In genomic region chr2:47043142-47043890, GRCh38 we compare ENCODE assay signal across 8 cellular contexts.
A peak's percentile ranks its signal among the peaks of the same experiment; 100 is the strongest.
DNase-seq lines count a peak whose midpoint lies in the region; ATAC-seq and TF ChIP-seq lines count a peak whose summit lies in the region.

No MANE protein-coding gene starts in this region.

- H3K36me3 Mint-ChIP-seq in chondrocyte (ENCODE audit: low read depth), result peaks cover 19% of the 10 kb centered on the region

- no peaks in the 10 kb centered on the region for H3K9me3 Mint-ChIP-seq in chondrocyte (ENCODE audit: low read depth)

- peak overlapping the region; percentile 58 for H3K9ac ChIP-seq in BLaER1

- H3K27ac Mint-ChIP-seq in chondrocyte (ENCODE audit: unreplicated experiment), result peak overlapping the region; percentile 98

- H3K4me3 ChIP-seq in BLaER1 (peak overlapping the region; percentile 33; the same call in 1 of the 2 replicates), right lobe of liver (no peak overlapping the region), upper lobe of right lung (no peak overlapping the region)

- peaks cover 48% of the 10 kb centered on the region for H3K4me1 Mint-ChIP-seq in chondrocyte (ENCODE audit: low read depth)

- intact Hi-C loops in right lobe of liver (cut with DNase I), result no loop called here
- intact Hi-C loops in upper lobe of right lung (cut with DNase I), result no loop called here

- H3K27me3 ChIP-seq in BLaER1 (no peaks in the 10 kb centered on the region), right lobe of liver (no peaks in the 10 kb centered on the region), upper lobe of right lung (no peaks in the 10 kb centered on the region)

- peak overlapping the region; percentile 37 for H3K4me3 Mint-ChIP-seq in chondrocyte (ENCODE audit: unreplicated experiment)

- peak overlapping the region; percentile 64 for H3K27ac ChIP-seq in BLaER1
- H3K27ac ChIP-seq in right lobe of liver, result peak overlapping the region; percentile 8 to 26 (median 10)
- peak overlapping the region; percentile 59 for H3K27ac ChIP-seq in upper lobe of right lung

- H3K4me2 ChIP-seq in BLaER1, result peak overlapping the region; percentile 89

- H3K9me3 ChIP-seq in BLaER1, result no peaks in the 10 kb centered on the region
- no peaks in the 10 kb centered on the region for H3K9me3 ChIP-seq in right lobe of liver
- no peaks in the 10 kb centered on the region for H3K9me3 ChIP-seq in upper lobe of right lung

- H4K20me1 ChIP-seq in BLaER1, result peaks cover 99% of the 10 kb centered on the region

- ATAC-seq in right lobe of liver (peak in 3 of 4 donors; percentile 2 to 28 (median 2)), upper lobe of right lung (peak; percentile 76), GM19452 (IDR thresholded peaks at IDR 0.05; ENCODE audit: unreplicated experiment) (no peak), HG03196 (IDR thresholded peaks at IDR 0.05; ENCODE audit: unreplicated experiment) (no peak)

- H3K36me3 ChIP-seq in BLaER1 (peaks cover 81% of the 10 kb centered on the region), right lobe of liver (peaks cover 0 to 9% (median 0%) of the 10 kb centered on the region in 4 donors), upper lobe of right lung (peaks cover 36% of the 10 kb centered on the region)

- TF ChIP-seq CTCF in chondrocyte (IDR thresholded peaks at IDR 0.05), result no peak
- no peak for TF ChIP-seq CTCF in right lobe of liver (IDR thresholded peaks at IDR 0.05)
- TF ChIP-seq CTCF in upper lobe of right lung (IDR thresholded peaks at IDR 0.05), result no peak

- DNase-seq in NCI-H1694 (lab: John Stamatoyannopoulos, UW), result peak; percentile 94
- DNase-seq in chondrocyte (ENCODE audit: low spot score), result no peak
- DNase-seq in right lobe of liver, result no peak
- no peak for DNase-seq in upper lobe of right lung
- no peak for DNase-seq in GM19240 (ENCODE audit: insufficient read length, low spot score)

- no peaks in the 10 kb centered on the region for H3K27me3 Mint-ChIP-seq in chondrocyte (ENCODE audit: low read depth)

- TF ChIP-seq POLR2A in right lobe of liver (IDR thresholded peaks at IDR 0.05), result no peak

- peaks cover 99% of the 10 kb centered on the region for H3K4me1 ChIP-seq in BLaER1
- peaks cover 0 to 25% (median 10%) of the 10 kb centered on the region in 4 donors for H3K4me1 ChIP-seq in right lobe of liver
- H3K4me1 ChIP-seq in upper lobe of right lung, result peaks cover 53% of the 10 kb centered on the region

- 46% methylated on average over 5 of the region's 8 CpGs for WGBS in right lobe of liver (ENCODE audit: insufficient coverage, low coverage, low lambda C conversion rate, missing lambda C conversion rate)

Comparison
In these comparisons a context has a peak if more than half of its experiments do, and no peak if none do; other contexts are left out.
1. H3K27ac ChIP-seq: peak in every context shown above with its lines; median percentile 64 in BLaER1; 59 in upper lobe of right lung; 10 in right lobe of liver.
2. ATAC-seq: peak in right lobe of liver (3 of 4) and upper lobe of right lung (single experiment); none in GM19452 (single experiment) and HG03196 (single experiment).